Comparison of ENCODE assay signal across 1 cellular context in genomic region chr11:3859373-3859881, GRCh38.
TF ChIP-seq lines count a peak whose summit lies in the region.

No MANE protein-coding gene starts in this region.

TF ChIP-seq in GM12878, 131 proteins besides CTCF, POLR2A, EP300 and RAD21 (continues in another document):
- TF ChIP-seq MYB (IDR thresholded peaks at IDR 0.05; ENCODE audit: borderline replicate concordance, low read depth, low read length) = no peak
- TF ChIP-seq SUPT20H (IDR thresholded peaks at IDR 0.05; ENCODE audit: borderline replicate concordance, control insufficient read depth, low read depth, low read length) = no peak
- TF ChIP-seq SP1 (IDR thresholded peaks at IDR 0.05; ENCODE audit: low read depth, low read length) = no peak
- peak; percentile 63; the same call in 1 of the 2 replicates for TF ChIP-seq POLR2AphosphoS5 (IDR thresholded peaks at IDR 0.05; ENCODE audit: low read length)
- no peak for TF ChIP-seq ASH2L (IDR thresholded peaks at IDR 0.05; ENCODE audit: borderline replicate concordance, low read depth)
- TF ChIP-seq BCL3 (IDR thresholded peaks at IDR 0.05; ENCODE audit: borderline replicate concordance, insufficient read depth, low read depth, low read length, poor library complexity, severe bottlenecking) = no peak
- TF ChIP-seq BHLHE40 (IDR thresholded peaks at IDR 0.05; ENCODE audit: borderline replicate concordance in 1 of 2, low read depth in 2 of 2, low read length in 1 of 2) = 0 out of 4 replicates have a peak, but pooled peaks of 1 of the 2 experiments have one; percentile 16
- no peak for TF ChIP-seq RBBP5 (conservative IDR thresholded peaks at IDR 0.05)
- TF ChIP-seq NFXL1 (IDR thresholded peaks at IDR 0.05; ENCODE audit: borderline replicate concordance) = no peak
- TF ChIP-seq POU2F2 (IDR thresholded peaks at IDR 0.05; ENCODE audit: borderline replicate concordance, low read depth, low read length) = peak; percentile 73; the same call in 2 of the 3 replicates
- no peak for TF ChIP-seq ZNF622 (IDR thresholded peaks at IDR 0.05)
- no peak for TF ChIP-seq GATAD2B (conservative IDR thresholded peaks at IDR 0.05; ENCODE audit: low read depth)
- peak; percentile 42; the same call in 1 of the 2 replicates for TF ChIP-seq LARP7 (IDR thresholded peaks at IDR 0.05)
- no peak for TF ChIP-seq ZBTB11 (CRISPR knock-in tag; IDR thresholded peaks at IDR 0.05)
- no peak for TF ChIP-seq SIX5 (IDR thresholded peaks at IDR 0.05; ENCODE audit: low read depth, low read length, severe bottlenecking)
- no peak for TF ChIP-seq RCOR1 (conservative IDR thresholded peaks at IDR 0.05; ENCODE audit: low read depth, low read length)
- no peak for TF ChIP-seq CBX5 (IDR thresholded peaks at IDR 0.05; ENCODE audit: low read depth)
- TF ChIP-seq TAF1 (IDR thresholded peaks at IDR 0.05; ENCODE audit: borderline replicate concordance, low read depth, low read length) = peak; percentile 55; the same call in 1 of the 2 replicates
- TF ChIP-seq PML (IDR thresholded peaks at IDR 0.05; ENCODE audit: low read length) = peak; percentile 49; the same call in 1 of the 2 replicates
- no peak for TF ChIP-seq SREBF1 (IDR thresholded peaks at IDR 0.05; ENCODE audit: low read length)
- TF ChIP-seq WRNIP1 (IDR thresholded peaks at IDR 0.05; ENCODE audit: borderline replicate concordance, low read depth, low read length) = peak; percentile 70; the same call in 1 of the 2 replicates
- TF ChIP-seq SRF (IDR thresholded peaks at IDR 0.05; ENCODE audit: low read depth in 2 of 2, low read length in 2 of 2) = peak; percentile 72 to 91
- TF ChIP-seq NKRF (conservative IDR thresholded peaks at IDR 0.05) = 0 out of 2 replicates have a peak, but pooled peaks have one; percentile 39
- TF ChIP-seq SIN3A (IDR thresholded peaks at IDR 0.05; ENCODE audit: low read depth, low read length) = no peak
- TF ChIP-seq E2F8 (IDR thresholded peaks at IDR 0.05; ENCODE audit: low read depth, partially characterized antibody) = no peak
- peak; percentile 46; the same call in 1 of the 2 replicates for TF ChIP-seq POLR2AphosphoS2 (IDR thresholded peaks at IDR 0.05; ENCODE audit: low read depth, low read length)
- TF ChIP-seq ATF2 (IDR thresholded peaks at IDR 0.05; ENCODE audit: low read length) = no peak
- TF ChIP-seq MTA3 (IDR thresholded peaks at IDR 0.05; ENCODE audit: borderline replicate concordance, low read length) = no peak
- no peak for TF ChIP-seq ZBTB4 (CRISPR knock-in tag; IDR thresholded peaks at IDR 0.05)
- 0 out of 2 replicates have a peak, but pooled peaks have one; percentile 51 for TF ChIP-seq NBN (IDR thresholded peaks at IDR 0.05)
- TF ChIP-seq BRCA1 (IDR thresholded peaks at IDR 0.05; ENCODE audit: low read depth, low read length) = no peak
- TF ChIP-seq BCL11A (IDR thresholded peaks at IDR 0.05; ENCODE audit: low read depth, low read length) = no peak
- no peak for TF ChIP-seq CBX3 (IDR thresholded peaks at IDR 0.05; ENCODE audit: borderline replicate concordance, low read depth)
- TF ChIP-seq RELB (IDR thresholded peaks at IDR 0.05; ENCODE audit: low read depth) = 0 out of 2 replicates have a peak, but pooled peaks have one; percentile 38
- TF ChIP-seq, protein P1, sequence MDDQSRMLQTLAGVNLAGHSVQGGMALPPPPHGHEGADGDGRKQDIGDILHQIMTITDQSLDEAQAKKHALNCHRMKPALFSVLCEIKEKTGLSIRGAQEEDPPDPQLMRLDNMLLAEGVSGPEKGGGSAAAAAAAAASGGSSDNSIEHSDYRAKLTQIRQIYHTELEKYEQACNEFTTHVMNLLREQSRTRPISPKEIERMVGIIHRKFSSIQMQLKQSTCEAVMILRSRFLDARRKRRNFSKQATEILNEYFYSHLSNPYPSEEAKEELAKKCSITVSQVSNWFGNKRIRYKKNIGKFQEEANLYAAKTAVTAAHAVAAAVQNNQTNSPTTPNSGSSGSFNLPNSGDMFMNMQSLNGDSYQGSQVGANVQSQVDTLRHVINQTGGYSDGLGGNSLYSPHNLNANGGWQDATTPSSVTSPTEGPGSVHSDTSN (IDR thresholded peaks at IDR 0.05; ENCODE audit: insufficient replicate concordance, low read depth, low read length) = peak; percentile 37
- TF ChIP-seq CEBPZ (IDR thresholded peaks at IDR 0.05; ENCODE audit: low read depth, low read length) = no peak
- TF ChIP-seq MXI1 (IDR thresholded peaks at IDR 0.05; ENCODE audit: low read depth, low read length) = peak; percentile 51; the same call in 1 of the 2 replicates
- TF ChIP-seq STAT3 (IDR thresholded peaks at IDR 0.05; ENCODE audit: low read depth, low read length) = no peak
- TF ChIP-seq SREBF2 (IDR thresholded peaks at IDR 0.05; ENCODE audit: low read length) = no peak
